Comparison of ENCODE assay signal across 1 cellular context in the genomic region with DNA sequence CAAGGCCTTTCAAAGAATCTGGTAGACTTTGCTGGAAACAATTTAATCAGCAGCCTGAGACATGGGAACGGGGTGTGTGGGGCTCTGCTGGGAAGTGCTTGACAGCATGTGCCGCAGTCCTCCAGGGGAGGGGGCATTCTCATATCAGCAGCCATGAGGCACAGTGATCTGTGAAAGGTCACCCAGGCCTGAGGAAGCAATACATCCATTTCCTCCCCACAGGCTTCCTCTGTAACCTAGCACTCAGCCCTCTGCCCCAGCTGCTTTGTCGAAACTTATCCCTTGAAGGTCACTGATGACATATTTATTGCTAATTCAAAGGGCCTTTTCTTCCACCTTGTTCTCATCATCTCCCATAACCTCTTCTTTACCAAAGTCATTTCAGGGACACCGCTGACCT.
TF ChIP-seq lines count a peak whose summit lies in the region.

No MANE protein-coding gene starts in this region.

TF ChIP-seq in K562, 482 proteins besides CTCF, POLR2A, EP300 and RAD21 (continued from another document and continues in another):
- TF ChIP-seq E2F6 (IDR thresholded peaks at IDR 0.05; ENCODE audit: borderline replicate concordance in 1 of 2, extremely low read depth in 1 of 2, insufficient read depth in 1 of 2, insufficient read length in 1 of 2, low read depth in 1 of 2, low read length in 1 of 2, poor library complexity in 1 of 2, severe bottlenecking in 1 of 2) (peak in 1 of 2 experiments; percentile 55), TFAP4 (CRISPR knock-in tag; IDR thresholded peaks at IDR 0.05; ENCODE audit: borderline replicate concordance) (peak; percentile 59; the same call in 1 of the 2 replicates), ZNF253 (CRISPR knock-in tag; conservative IDR thresholded peaks at IDR 0.05) (no peak), SLC30A9 (CRISPR knock-in tag; IDR thresholded peaks at IDR 0.05) (no peak), FIP1L1 (IDR thresholded peaks at IDR 0.05; ENCODE audit: low read depth, low read length, poor library complexity, severe bottlenecking) (no peak), ZNF445 (CRISPR knock-in tag; IDR thresholded peaks at IDR 0.05; ENCODE audit: low read depth) (no peak), TSC22D4 (tag; IDR thresholded peaks at IDR 0.05) (no peak), IRF2 (CRISPR knock-in tag; IDR thresholded peaks at IDR 0.05) (no peak), ETV6 (IDR thresholded peaks at IDR 0.05; ENCODE audit: borderline replicate concordance in 1 of 2, low read depth in 2 of 2, low read length in 1 of 2) (0 out of 4 replicates have a peak, but pooled peaks of 1 of the 2 experiments have one; percentile 70), ETV6 (CRISPR knock-in tag; IDR thresholded peaks at IDR 0.05; ENCODE audit: borderline replicate concordance) (no peak), ARID1B (IDR thresholded peaks at IDR 0.05) (peak; percentile 26; the same call in 1 of the 2 replicates), ZNF668 (CRISPR knock-in tag; IDR thresholded peaks at IDR 0.05) (no peak), PKNOX1 (IDR thresholded peaks at IDR 0.05) (peak; percentile 15; the same call in 1 of the 2 replicates), MCM7 (IDR thresholded peaks at IDR 0.05) (no peak), MYC (IDR thresholded peaks at IDR 0.05; ENCODE audit: low read depth, low read length) (peak; percentile 93), MYC (CRISPR knock-in tag; IDR thresholded peaks at IDR 0.05; ENCODE audit: borderline replicate concordance, low read depth) (no peak), GABPB1 (CRISPR knock-in tag; IDR thresholded peaks at IDR 0.05) (peak; percentile 26; the same call in 1 of the 2 replicates), POU5F1 (IDR thresholded peaks at IDR 0.05; ENCODE audit: borderline replicate concordance, low read depth, low read length, partially characterized antibody) (no peak), NCOA2 (IDR thresholded peaks at IDR 0.05; ENCODE audit: partially characterized antibody in 2 of 2) (no peak), CREB3 (tag; conservative IDR thresholded peaks at IDR 0.05; ENCODE audit: low read depth) (no peak), TRIM24 (IDR thresholded peaks at IDR 0.05) (no peak), HDAC3 (IDR thresholded peaks at IDR 0.05; ENCODE audit: borderline replicate concordance, partially characterized antibody) (peak; percentile 33), ZNF551 (CRISPR knock-in tag; IDR thresholded peaks at IDR 0.05) (no peak), CBFA2T3 (IDR thresholded peaks at IDR 0.05) (peak; percentile 34), ESRRA (IDR thresholded peaks at IDR 0.05; ENCODE audit: borderline replicate concordance, low read depth) (peak; percentile 94), SMAD3 (CRISPR knock-in tag; conservative IDR thresholded peaks at IDR 0.05) (no peak), RAD51 (IDR thresholded peaks at IDR 0.05; ENCODE audit: borderline replicate concordance, low read depth) (no peak), PHB2 (IDR thresholded peaks at IDR 0.05; ENCODE audit: low read depth) (no peak), TCF3 (CRISPR knock-in tag; IDR thresholded peaks at IDR 0.05) (peak; percentile 68), HBP1 (CRISPR knock-in tag; IDR thresholded peaks at IDR 0.05) (no peak), NR2C2 (CRISPR knock-in tag; IDR thresholded peaks at IDR 0.05) (no peak), NR2C2 (tag; IDR thresholded peaks at IDR 0.05) (peak; percentile 87), MEIS2 (IDR thresholded peaks at IDR 0.05; ENCODE audit: partially characterized antibody) (peak; percentile 91), TAF9B (IDR thresholded peaks at IDR 0.05; ENCODE audit: partially characterized antibody) (no peak), NFE2 (IDR thresholded peaks at IDR 0.05; ENCODE audit: low read depth) (no peak), ETS2 (tag; IDR thresholded peaks at IDR 0.05; ENCODE audit: borderline replicate concordance, poor library complexity, severe bottlenecking) (no peak), RBM22 (IDR thresholded peaks at IDR 0.05; ENCODE audit: low read depth, low read length, poor library complexity, severe bottlenecking) (no peak), RFX7 (CRISPR knock-in tag; IDR thresholded peaks at IDR 0.05) (no peak), CREBBP (IDR thresholded peaks at IDR 0.05; ENCODE audit: low read depth, low read length) (no peak), PHF8 (IDR thresholded peaks at IDR 0.05; ENCODE audit: borderline replicate concordance, low read length) (no peak), PCBP2 (IDR thresholded peaks at IDR 0.05; ENCODE audit: low read depth, low read length, poor library complexity, severe bottlenecking) (no peak), ZNF324 (CRISPR knock-in tag; IDR thresholded peaks at IDR 0.05) (no peak), SMARCB1 (IDR thresholded peaks at IDR 0.05; ENCODE audit: insufficient read length, low read depth) (no peak), MAZ (CRISPR knock-in tag; conservative IDR thresholded peaks at IDR 0.05 in 1 of 2, IDR thresholded peaks at IDR 0.05 in 1 of 2) (peak in 1 of 2 experiments; percentile 66; a peak in 1 of 4 replicates)
- TF ChIP-seq, protein P1, sequence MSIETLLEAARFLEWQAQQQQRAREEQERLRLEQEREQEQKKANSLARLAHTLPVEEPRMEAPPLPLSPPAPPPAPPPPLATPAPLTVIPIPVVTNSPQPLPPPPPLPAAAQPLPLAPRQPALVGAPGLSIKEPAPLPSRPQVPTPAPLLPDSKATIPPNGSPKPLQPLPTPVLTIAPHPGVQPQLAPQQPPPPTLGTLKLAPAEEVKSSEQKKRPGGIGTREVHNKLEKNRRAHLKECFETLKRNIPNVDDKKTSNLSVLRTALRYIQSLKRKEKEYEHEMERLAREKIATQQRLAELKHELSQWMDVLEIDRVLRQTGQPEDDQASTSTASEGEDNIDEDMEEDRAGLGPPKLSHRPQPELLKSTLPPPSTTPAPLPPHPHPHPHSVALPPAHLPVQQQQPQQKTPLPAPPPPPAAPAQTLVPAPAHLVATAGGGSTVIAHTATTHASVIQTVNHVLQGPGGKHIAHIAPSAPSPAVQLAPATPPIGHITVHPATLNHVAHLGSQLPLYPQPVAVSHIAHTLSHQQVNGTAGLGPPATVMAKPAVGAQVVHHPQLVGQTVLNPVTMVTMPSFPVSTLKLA (conservative IDR thresholded peaks at IDR 0.05) = 0 out of 4 replicates have a peak, but pooled peaks of 1 of the 2 experiments have one; percentile 26
- TF ChIP-seq, protein P2, sequence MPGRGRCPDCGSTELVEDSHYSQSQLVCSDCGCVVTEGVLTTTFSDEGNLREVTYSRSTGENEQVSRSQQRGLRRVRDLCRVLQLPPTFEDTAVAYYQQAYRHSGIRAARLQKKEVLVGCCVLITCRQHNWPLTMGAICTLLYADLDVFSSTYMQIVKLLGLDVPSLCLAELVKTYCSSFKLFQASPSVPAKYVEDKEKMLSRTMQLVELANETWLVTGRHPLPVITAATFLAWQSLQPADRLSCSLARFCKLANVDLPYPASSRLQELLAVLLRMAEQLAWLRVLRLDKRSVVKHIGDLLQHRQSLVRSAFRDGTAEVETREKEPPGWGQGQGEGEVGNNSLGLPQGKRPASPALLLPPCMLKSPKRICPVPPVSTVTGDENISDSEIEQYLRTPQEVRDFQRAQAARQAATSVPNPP (IDR thresholded peaks at IDR 0.05; ENCODE audit: borderline replicate concordance, insufficient read depth, insufficient read length) = no peak
- TF ChIP-seq, protein P3, sequence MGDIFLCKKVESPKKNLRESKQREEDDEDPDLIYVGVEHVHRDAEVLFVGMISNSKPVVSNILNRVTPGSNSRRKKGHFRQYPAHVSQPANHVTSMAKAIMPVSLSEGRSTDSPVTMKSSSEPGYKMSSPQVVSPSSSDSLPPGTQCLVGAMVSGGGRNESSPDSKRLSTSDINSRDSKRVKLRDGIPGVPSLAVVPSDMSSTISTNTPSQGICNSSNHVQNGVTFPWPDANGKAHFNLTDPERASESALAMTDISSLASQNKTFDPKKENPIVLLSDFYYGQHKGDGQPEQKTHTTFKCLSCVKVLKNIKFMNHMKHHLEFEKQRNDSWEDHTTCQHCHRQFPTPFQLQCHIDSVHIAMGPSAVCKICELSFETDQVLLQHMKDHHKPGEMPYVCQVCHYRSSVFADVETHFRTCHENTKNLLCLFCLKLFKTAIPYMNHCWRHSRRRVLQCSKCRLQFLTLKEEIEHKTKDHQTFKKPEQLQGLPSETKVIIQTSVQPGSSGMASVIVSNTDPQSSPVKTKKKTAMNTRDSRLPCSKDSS (IDR thresholded peaks at IDR 0.05; ENCODE audit: low read depth, partially characterized antibody) = no peak
- TF ChIP-seq, protein P4, sequence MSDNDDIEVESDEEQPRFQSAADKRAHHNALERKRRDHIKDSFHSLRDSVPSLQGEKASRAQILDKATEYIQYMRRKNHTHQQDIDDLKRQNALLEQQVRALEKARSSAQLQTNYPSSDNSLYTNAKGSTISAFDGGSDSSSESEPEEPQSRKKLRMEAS (CRISPR knock-in tag; IDR thresholded peaks at IDR 0.05) = peak; percentile 58
- TF ChIP-seq, protein P5, sequence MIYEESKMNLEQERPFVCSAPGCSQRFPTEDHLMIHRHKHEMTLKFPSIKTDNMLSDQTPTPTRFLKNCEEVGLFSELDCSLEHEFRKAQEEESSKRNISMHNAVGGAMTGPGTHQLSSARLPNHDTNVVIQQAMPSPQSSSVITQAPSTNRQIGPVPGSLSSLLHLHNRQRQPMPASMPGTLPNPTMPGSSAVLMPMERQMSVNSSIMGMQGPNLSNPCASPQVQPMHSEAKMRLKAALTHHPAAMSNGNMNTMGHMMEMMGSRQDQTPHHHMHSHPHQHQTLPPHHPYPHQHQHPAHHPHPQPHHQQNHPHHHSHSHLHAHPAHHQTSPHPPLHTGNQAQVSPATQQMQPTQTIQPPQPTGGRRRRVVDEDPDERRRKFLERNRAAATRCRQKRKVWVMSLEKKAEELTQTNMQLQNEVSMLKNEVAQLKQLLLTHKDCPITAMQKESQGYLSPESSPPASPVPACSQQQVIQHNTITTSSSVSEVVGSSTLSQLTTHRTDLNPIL (CRISPR knock-in tag; IDR thresholded peaks at IDR 0.05) = no peak
- TF ChIP-seq, protein P6, sequence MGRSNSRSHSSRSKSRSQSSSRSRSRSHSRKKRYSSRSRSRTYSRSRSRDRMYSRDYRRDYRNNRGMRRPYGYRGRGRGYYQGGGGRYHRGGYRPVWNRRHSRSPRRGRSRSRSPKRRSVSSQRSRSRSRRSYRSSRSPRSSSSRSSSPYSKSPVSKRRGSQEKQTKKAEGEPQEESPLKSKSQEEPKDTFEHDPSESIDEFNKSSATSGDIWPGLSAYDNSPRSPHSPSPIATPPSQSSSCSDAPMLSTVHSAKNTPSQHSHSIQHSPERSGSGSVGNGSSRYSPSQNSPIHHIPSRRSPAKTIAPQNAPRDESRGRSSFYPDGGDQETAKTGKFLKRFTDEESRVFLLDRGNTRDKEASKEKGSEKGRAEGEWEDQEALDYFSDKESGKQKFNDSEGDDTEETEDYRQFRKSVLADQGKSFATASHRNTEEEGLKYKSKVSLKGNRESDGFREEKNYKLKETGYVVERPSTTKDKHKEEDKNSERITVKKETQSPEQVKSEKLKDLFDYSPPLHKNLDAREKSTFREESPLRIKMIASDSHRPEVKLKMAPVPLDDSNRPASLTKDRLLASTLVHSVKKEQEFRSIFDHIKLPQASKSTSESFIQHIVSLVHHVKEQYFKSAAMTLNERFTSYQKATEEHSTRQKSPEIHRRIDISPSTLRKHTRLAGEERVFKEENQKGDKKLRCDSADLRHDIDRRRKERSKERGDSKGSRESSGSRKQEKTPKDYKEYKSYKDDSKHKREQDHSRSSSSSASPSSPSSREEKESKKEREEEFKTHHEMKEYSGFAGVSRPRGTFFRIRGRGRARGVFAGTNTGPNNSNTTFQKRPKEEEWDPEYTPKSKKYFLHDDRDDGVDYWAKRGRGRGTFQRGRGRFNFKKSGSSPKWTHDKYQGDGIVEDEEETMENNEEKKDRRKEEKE (IDR thresholded peaks at IDR 0.05; ENCODE audit: borderline replicate concordance in 1 of 2, control insufficient read depth in 1 of 2, low read depth in 2 of 2, low read length in 1 of 2) = no peak
